ENCODE assay signal across 8 cellular contexts in the genomic region with DNA sequence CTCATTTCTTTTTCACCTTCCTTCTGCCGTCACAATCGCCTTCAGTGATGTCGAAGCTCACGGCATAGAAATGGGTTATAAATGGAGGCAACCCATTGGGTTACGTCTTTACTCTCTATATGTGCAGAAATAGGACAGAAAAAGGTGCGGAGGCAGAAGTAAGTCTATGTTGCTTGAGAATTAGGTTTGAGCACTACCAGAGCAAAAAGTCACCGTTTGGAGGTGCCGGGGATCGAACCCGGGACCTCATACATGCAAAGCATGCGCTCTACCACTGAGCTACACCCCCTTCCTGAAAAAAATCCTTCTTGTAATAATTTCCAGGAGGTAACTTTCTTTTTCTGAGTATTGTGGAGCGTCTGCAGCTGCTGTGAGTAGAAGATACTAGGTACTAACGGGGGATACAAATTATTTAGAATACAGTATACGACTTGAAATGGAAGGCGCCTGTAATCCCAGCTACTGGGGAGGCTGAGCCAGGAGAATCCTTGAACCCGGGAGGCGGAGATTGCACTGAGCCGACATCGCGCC.
DNase-seq lines count a peak whose midpoint lies in the region; ATAC-seq, FAIRE-seq and TF ChIP-seq lines count a peak whose summit lies in the region.

No MANE protein-coding gene starts in this region.

- H2AFZ ChIP-seq in GM12878 (ENCODE audit: control insufficient read depth, low read depth, low read length), result no peak overlapping the region

- H3K36me3 ChIP-seq in GM12878 (ENCODE audit: control insufficient read depth in 2 of 2, insufficient read depth in 2 of 2, low read length in 1 of 2), result no peaks in the 10 kb centered on the region
- no peaks in the 10 kb centered on the region for H3K36me3 ChIP-seq in aorta (ENCODE audit: control insufficient read depth in 1 of 2, insufficient read depth in 2 of 2, low read length in 1 of 2)

- RAD21 ChIA-PET in GM12878 (lab: Charles Lee; ENCODE audit: unreplicated experiment), result no interaction called here

- no peak for TF ChIP-seq CTCF in GM12878 (IDR thresholded peaks at IDR 0.05 in 2 of 3, conservative IDR thresholded peaks at IDR 0.05 in 1 of 3; ENCODE audit: control insufficient read depth in 2 of 3, extremely low read depth in 1 of 3, insufficient read depth in 1 of 3, low read depth in 3 of 3, low read length in 3 of 3)

- no peak overlapping the region for H3K27ac ChIP-seq in GM12878 (ENCODE audit: control insufficient read depth, insufficient read depth)
- no peak overlapping the region for H3K27ac ChIP-seq in aorta (ENCODE audit: low read depth in 1 of 2, low read length in 2 of 2)

- H3K36me3 Mint-ChIP-seq in naive B cell, result peaks cover 14 to 39% of the 10 kb centered on the region in 2 donors

- H3K27me3 Mint-ChIP-seq in naive B cell, result peaks cover 74 to 100% (median 92%) of the 10 kb centered on the region in 3 donors

- H3K9me3 ChIP-seq in GM12878 (replicated peaks; ENCODE audit: control insufficient read depth, insufficient read depth, low read length) (no peaks in the 10 kb centered on the region; the same call in 2 of the 3 replicates), aorta (ENCODE audit: control insufficient read depth, low read length) (peaks cover 6% of the 10 kb centered on the region)

- H3K79me2 ChIP-seq in GM12878 (ENCODE audit: control insufficient read depth, insufficient read depth, low read length), result no peaks in the 10 kb centered on the region

- H3K27ac Mint-ChIP-seq in naive B cell, result peak overlapping the region in 4 of 6 donors; percentile 50 to 96 (median 72)

- no peak for TF ChIP-seq RAD21 in GM12878 (IDR thresholded peaks at IDR 0.05; ENCODE audit: insufficient read depth, low read depth, low read length)

- peak overlapping the region; percentile 40; the same call in 1 of the 2 replicates for H3K4me3 ChIP-seq in GM12878
- H3K4me3 ChIP-seq in aorta (ENCODE audit: low read length in 2 of 2), result peak overlapping the region in 1 of 2 donors; percentile 17

- intact Hi-C loops in GM12878 (cut with micrococcal nuclease; ENCODE audit: unreplicated experiment), result no loop called here
- intact Hi-C loops in aorta (cut with DNase I), result no loop called here

- peak overlapping the region; percentile 54 for H3K4me2 ChIP-seq in GM12878 (ENCODE audit: control insufficient read depth, insufficient read depth)

- CTCF ChIA-PET in GM12878 (lab: Yijun Ruan, JAX), result no interaction called here

- in situ Hi-C loops in GM12878 (cut with MboI), result no loop called here

- H4K20me1 ChIP-seq in GM12878 (ENCODE audit: control insufficient read depth, insufficient read depth), result no peaks in the 10 kb centered on the region

- 42% methylated on average over 20 of the region's 20 CpGs for WGBS in GM12878 (ENCODE audit: insufficient coverage, insufficient replicate concordance, low lambda C conversion rate, missing lambda C conversion rate)
- WGBS in aorta, 2 donors, result 8 to 10% methylated on average over 20 of the region's 20 CpGs

- peak overlapping the region in 6 of 8 donors; percentile 20 to 84 (median 35) for H3K4me3 Mint-ChIP-seq in naive B cell

- peaks cover 0 to 14% (median 11%) of the 10 kb centered on the region in 3 donors for H3K4me1 Mint-ChIP-seq in naive B cell

- SMC1A ChIA-PET in GM12878 (lab: Charles Lee; ENCODE audit: uncharacterized antibody, unreplicated experiment), result no interaction called here

- POLR2A ChIA-PET in GM12878 (lab: Charles Lee), result interaction anchor here (0.7 to 0.8 kb wide), 2 partner anchors 96 to 1033 kb away, joined by 3 to 4 read pairs; no protein-coding TSS in a partner anchor

- no peak for TF ChIP-seq POLR2A in GM12878 (IDR thresholded peaks at IDR 0.05; ENCODE audit: low read depth, low read length)

- H3K27me3 ChIP-seq in GM12878 (replicated peaks in 1 of 2; ENCODE audit: control insufficient read depth in 2 of 2, insufficient read depth in 2 of 2, low read length in 1 of 2), result peaks cover 0 to 8% of the 10 kb centered on the region in 2 experiments; a peak in 2 of 4 replicates
- H3K27me3 ChIP-seq in aorta (ENCODE audit: control insufficient read depth in 1 of 2, insufficient read depth in 2 of 2, low read length in 1 of 2), result peaks cover 2 to 4% of the 10 kb centered on the region in 2 donors

- no peak overlapping the region for H3K9ac ChIP-seq in GM12878 (ENCODE audit: control insufficient read depth, insufficient read depth, low read length)

- ATAC-seq in GM12878 (peak; percentile 76), naive B cell (ENCODE audit: low read depth in 2 of 2) (no peak), aorta (ENCODE audit: low FRiP score) (no peak), GM18498 (IDR thresholded peaks at IDR 0.05; ENCODE audit: unreplicated experiment) (no peak), esophagus mucosa (no peak)

- TF ChIP-seq EP300 in GM12878 (IDR thresholded peaks at IDR 0.05; ENCODE audit: borderline replicate concordance in 1 of 2, control insufficient read depth in 1 of 2, low read depth in 2 of 2, low read length in 2 of 2), result peak in 1 of 2 experiments; percentile 37; a peak in 1 of 4 replicates

- peaks cover 3% of the 10 kb centered on the region for H3K4me1 ChIP-seq in GM12878 (ENCODE audit: control insufficient read depth, insufficient read depth, low read length)
- no peaks in the 10 kb centered on the region for H3K4me1 ChIP-seq in aorta (ENCODE audit: control insufficient read depth in 1 of 2, insufficient read depth in 2 of 2, low read length in 2 of 2)

- BruUV-seq in GM12878 (replicated peaks; lab: Mats Ljungman, UMichigan), result no TSS peak

- peaks cover 11 to 83% (median 47%) of the 10 kb centered on the region in 7 donors for H3K9me3 Mint-ChIP-seq in naive B cell

- FAIRE-seq in GM12878 (lab: Jason Lieb, UNC), result no peak

- peak; percentile 57 for DNase-seq in stimulated activated CD4-positive, alpha-beta T cell treated with anti-CD3 and anti-CD28 coated beads, Interleukin-1b, Interleukin-23, amount 100 ng/mL, for 48 hours
- DNase-seq in stimulated activated CD4-positive, alpha-beta T cell treated with anti-CD3 and anti-CD28 coated beads, Interleukin-4, amount 100 ng/mL, for 1 hour, result no peak
- DNase-seq in NOMO-1 treated with DMSO at 0.1 percent for 48 hours (lab: John Stamatoyannopoulos, UW; ENCODE audit: unreplicated experiment), result peak; percentile 53
- no peak for DNase-seq in GM12878 (ENCODE audit: low read depth, low spot score)
- DNase-seq in naive B cell, result no peak
- no peak for DNase-seq in aorta

TF ChIP-seq in GM12878, 131 proteins besides CTCF, POLR2A, EP300 and RAD21 (continues in another document):
- TF ChIP-seq, protein P1, sequence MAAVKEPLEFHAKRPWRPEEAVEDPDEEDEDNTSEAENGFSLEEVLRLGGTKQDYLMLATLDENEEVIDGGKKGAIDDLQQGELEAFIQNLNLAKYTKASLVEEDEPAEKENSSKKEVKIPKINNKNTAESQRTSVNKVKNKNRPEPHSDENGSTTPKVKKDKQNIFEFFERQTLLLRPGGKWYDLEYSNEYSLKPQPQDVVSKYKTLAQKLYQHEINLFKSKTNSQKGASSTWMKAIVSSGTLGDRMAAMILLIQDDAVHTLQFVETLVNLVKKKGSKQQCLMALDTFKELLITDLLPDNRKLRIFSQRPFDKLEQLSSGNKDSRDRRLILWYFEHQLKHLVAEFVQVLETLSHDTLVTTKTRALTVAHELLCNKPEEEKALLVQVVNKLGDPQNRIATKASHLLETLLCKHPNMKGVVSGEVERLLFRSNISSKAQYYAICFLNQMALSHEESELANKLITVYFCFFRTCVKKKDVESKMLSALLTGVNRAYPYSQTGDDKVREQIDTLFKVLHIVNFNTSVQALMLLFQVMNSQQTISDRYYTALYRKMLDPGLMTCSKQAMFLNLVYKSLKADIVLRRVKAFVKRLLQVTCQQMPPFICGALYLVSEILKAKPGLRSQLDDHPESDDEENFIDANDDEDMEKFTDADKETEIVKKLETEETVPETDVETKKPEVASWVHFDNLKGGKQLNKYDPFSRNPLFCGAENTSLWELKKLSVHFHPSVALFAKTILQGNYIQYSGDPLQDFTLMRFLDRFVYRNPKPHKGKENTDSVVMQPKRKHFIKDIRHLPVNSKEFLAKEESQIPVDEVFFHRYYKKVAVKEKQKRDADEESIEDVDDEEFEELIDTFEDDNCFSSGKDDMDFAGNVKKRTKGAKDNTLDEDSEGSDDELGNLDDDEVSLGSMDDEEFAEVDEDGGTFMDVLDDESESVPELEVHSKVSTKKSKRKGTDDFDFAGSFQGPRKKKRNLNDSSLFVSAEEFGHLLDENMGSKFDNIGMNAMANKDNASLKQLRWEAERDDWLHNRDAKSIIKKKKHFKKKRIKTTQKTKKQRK (IDR thresholded peaks at IDR 0.05; ENCODE audit: low read depth, low read length), result no peak
- TF ChIP-seq ZNF24 (IDR thresholded peaks at IDR 0.05) (peak; percentile 83), CREB1 (IDR thresholded peaks at IDR 0.05; ENCODE audit: low read depth) (no peak), DPF2 (IDR thresholded peaks at IDR 0.05) (no peak), MEF2A (IDR thresholded peaks at IDR 0.05; ENCODE audit: insufficient read depth, low read depth, low read length) (no peak), BACH1 (IDR thresholded peaks at IDR 0.05; ENCODE audit: borderline replicate concordance) (no peak), KLF5 (IDR thresholded peaks at IDR 0.05; ENCODE audit: partially characterized antibody) (no peak), HCFC1 (IDR thresholded peaks at IDR 0.05; ENCODE audit: low read length) (no peak), ZSCAN29 (IDR thresholded peaks at IDR 0.05) (no peak), SREBF2 (IDR thresholded peaks at IDR 0.05; ENCODE audit: low read length) (peak; percentile 41; the same call in 1 of the 2 replicates)
- TF ChIP-seq, protein P2, sequence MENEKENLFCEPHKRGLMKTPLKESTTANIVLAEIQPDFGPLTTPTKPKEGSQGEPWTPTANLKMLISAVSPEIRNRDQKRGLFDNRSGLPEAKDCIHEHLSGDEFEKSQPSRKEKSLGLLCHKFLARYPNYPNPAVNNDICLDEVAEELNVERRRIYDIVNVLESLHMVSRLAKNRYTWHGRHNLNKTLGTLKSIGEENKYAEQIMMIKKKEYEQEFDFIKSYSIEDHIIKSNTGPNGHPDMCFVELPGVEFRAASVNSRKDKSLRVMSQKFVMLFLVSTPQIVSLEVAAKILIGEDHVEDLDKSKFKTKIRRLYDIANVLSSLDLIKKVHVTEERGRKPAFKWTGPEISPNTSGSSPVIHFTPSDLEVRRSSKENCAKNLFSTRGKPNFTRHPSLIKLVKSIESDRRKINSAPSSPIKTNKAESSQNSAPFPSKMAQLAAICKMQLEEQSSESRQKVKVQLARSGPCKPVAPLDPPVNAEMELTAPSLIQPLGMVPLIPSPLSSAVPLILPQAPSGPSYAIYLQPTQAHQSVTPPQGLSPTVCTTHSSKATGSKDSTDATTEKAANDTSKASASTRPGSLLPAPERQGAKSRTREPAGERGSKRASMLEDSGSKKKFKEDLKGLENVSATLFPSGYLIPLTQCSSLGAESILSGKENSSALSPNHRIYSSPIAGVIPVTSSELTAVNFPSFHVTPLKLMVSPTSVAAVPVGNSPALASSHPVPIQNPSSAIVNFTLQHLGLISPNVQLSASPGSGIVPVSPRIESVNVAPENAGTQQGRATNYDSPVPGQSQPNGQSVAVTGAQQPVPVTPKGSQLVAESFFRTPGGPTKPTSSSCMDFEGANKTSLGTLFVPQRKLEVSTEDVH (IDR thresholded peaks at IDR 0.05; ENCODE audit: low read depth, partially characterized antibody), result no peak

Comparison
In these comparisons a context has a peak if more than half of its experiments do, and no peak if none do; other contexts are left out.
1. DNase-seq: peak in stimulated activated CD4-positive, alpha-beta T cell treated with anti-CD3 and anti-CD28 coated beads, Interleukin-1b, Interleukin-23, amount 100 ng/mL, for 48 hours (single experiment) and NOMO-1 treated with DMSO at 0.1 percent for 48 hours (single experiment); none in stimulated activated CD4-positive, alpha-beta T cell treated with anti-CD3 and anti-CD28 coated beads, Interleukin-4, amount 100 ng/mL, for 1 hour (single experiment), GM12878 (single experiment), naive B cell (single experiment) and aorta (0 of 2).